ENCODE assay signal across 1 cellular context in genomic region chr1:229104654-229105053, GRCh38.
TF ChIP-seq lines count a peak whose summit lies in the region.

No MANE protein-coding gene starts in this region.

TF ChIP-seq in H1, 55 proteins besides CTCF, POLR2A, EP300 and RAD21 (continued from another document):
- TF ChIP-seq ZNF274 (IDR thresholded peaks at IDR 0.05; ENCODE audit: borderline replicate concordance, extremely low read depth, low read length) (no peak), RFX5 (IDR thresholded peaks at IDR 0.05; ENCODE audit: borderline replicate concordance, low read depth, low read length) (no peak)
